ENCODE assay signal across 18 cellular contexts in genomic region chr3:39804951-39805350, GRCh38. TPM values are rescaled to one million over a fixed set of nuclear protein-coding genes. Genes with fewer than 3 reads are reported as not detected.
DNase-seq lines count a peak whose midpoint lies in the region; ATAC-seq and TF ChIP-seq lines count a peak whose summit lies in the region.
"Had no signal": no experiment of that assay in that cellular context is flagged by ENCODE, and none has a peak within 500 bp of the region (broad histone marks: within the 10 kb centered on the region; RNA-seq: fewer than 3 reads in every experiment).

No MANE protein-coding gene starts in this region.

- H2AFZ ChIP-seq in Karpas-422 (ENCODE audit: low read length): no peak overlapping the region

- H3K4me2 ChIP-seq in Karpas-422 (ENCODE audit: low read depth, low read length, poor library complexity, severe bottlenecking): peak overlapping the region; percentile 38
- H3K4me2 ChIP-seq: A549 had no signal

- peaks cover 5 to 9% of the 10 kb centered on the region in 2 donors for H3K9me3 Mint-ChIP-seq in stimulated activated naive B cell treated with anti-CD40 and anti-IgM and Interleukin-4, amounts not matched to agents 10 μg/mL and 1 μg/mL and 100 μg/mL, for 72 hours

- TF ChIP-seq EP300 in gastroesophageal sphincter (IDR thresholded peaks at IDR 0.05): no peak

- H3K9me3 ChIP-seq in Karpas-422 (ENCODE audit: low read length) (peaks cover 4% of the 10 kb centered on the region), gastroesophageal sphincter (peaks cover 0 to 5% (median 0%) of the 10 kb centered on the region in 3 donors)
- H3K9me3 ChIP-seq: A549 had no signal

- H3K4me1 Mint-ChIP-seq in stimulated activated naive B cell treated with anti-CD40 and anti-IgM and Interleukin-4, amounts not matched to agents 10 μg/mL and 1 μg/mL and 100 μg/mL, for 72 hours: peaks cover 5 to 11% of the 10 kb centered on the region in 2 donors

- H3K79me2 ChIP-seq in Karpas-422 (ENCODE audit: low read length): peaks cover 2% of the 10 kb centered on the region; the same call in 1 of the 2 replicates

- H3K4me1 ChIP-seq in Karpas-422 (ENCODE audit: low read length): peaks cover 44% of the 10 kb centered on the region
- peaks cover 4 to 14% (median 5%) of the 10 kb centered on the region in 3 donors for H3K4me1 ChIP-seq in gastroesophageal sphincter

- H3K36me3 Mint-ChIP-seq in stimulated activated naive B cell treated with anti-CD40 and anti-IgM and Interleukin-4, amounts not matched to agents 10 μg/mL and 1 μg/mL and 100 μg/mL, for 72 hours: peaks cover 4 to 6% of the 10 kb centered on the region in 2 donors

- 31 to 53% methylated on average over 3 of the region's 3 CpGs for WGBS in gastroesophageal sphincter (ENCODE audit: low coverage in 1 of 2), 2 donors

- no peaks in the 10 kb centered on the region for H3K9me2 ChIP-seq in Karpas-422 (replicated peaks; ENCODE audit: insufficient read depth, low read length)

- ATAC-seq in GM21447 (IDR thresholded peaks at IDR 0.05; ENCODE audit: unreplicated experiment) (no peak), gastroesophageal sphincter (no peak)
- no peak for ATAC-seq in stimulated activated naive B cell treated with anti-CD40 and anti-IgM and Interleukin-4, amounts not matched to agents 10 μg/mL and 1 μg/mL and 100 μg/mL, for 72 hours (replicated peaks)
- ATAC-seq: A549, Panc1 had no signal

- H3K27ac Mint-ChIP-seq in stimulated activated naive B cell treated with anti-CD40 and anti-IgM and Interleukin-4, amounts not matched to agents 10 μg/mL and 1 μg/mL and 100 μg/mL, for 72 hours: no peak overlapping the region
- H3K27ac Mint-ChIP-seq: CD14-positive monocyte had no signal

- H4K20me1 ChIP-seq in Karpas-422 (ENCODE audit: insufficient read depth, low read depth, low read length): no peaks in the 10 kb centered on the region

- no peaks in the 10 kb centered on the region for H3K27me3 ChIP-seq in Karpas-422 (ENCODE audit: low read length)
- peaks cover 49% of the 10 kb centered on the region for H3K27me3 ChIP-seq in gastroesophageal sphincter

- H3K27ac ChIP-seq in Karpas-422 (ENCODE audit: low read length) (peak overlapping the region; percentile 53), gastroesophageal sphincter (no peak overlapping the region)
- H3K27ac ChIP-seq: A549, SK-N-MC had no signal

- peak; percentile 59 to 68 for DNase-seq in AML-193 (lab: John Stamatoyannopoulos, UW)
- peak; percentile 68 for DNase-seq in Karpas-422
- DNase-seq in fibroblast of mammary gland (ENCODE audit: low read depth): peak; percentile 34
- DNase-seq in renal cortical epithelial cell (ENCODE audit: low read depth): peak; percentile 31
- no peak for DNase-seq in stimulated activated naive B cell treated with anti-CD40 and anti-IgM and Interleukin-4, amounts not matched to agents 10 μg/mL and 1 μg/mL and 100 μg/mL, for 72 hours
- DNase-seq: COR-L47, DMS153, H7, NCI-H1048, NCI-H1436 treated with DMSO at 0.1 percent for 48 hours, NCI-H2081, NCI-H510A treated with DMSO at 0.1 percent for 48 hours had no signal

- TF ChIP-seq CTCF in fibroblast of mammary gland (conservative IDR thresholded peaks at IDR 0.05; ENCODE audit: control insufficient read depth, insufficient read depth, low read depth, low read length) (no peak), gastroesophageal sphincter (IDR thresholded peaks at IDR 0.05) (no peak)

- TF ChIP-seq POLR2A in gastroesophageal sphincter (IDR thresholded peaks at IDR 0.05): no peak

- H3K4me3 ChIP-seq in Karpas-422 (ENCODE audit: low read length) (no peak overlapping the region), fibroblast of mammary gland (ENCODE audit: control insufficient read depth, low read depth, low read length) (no peak overlapping the region), gastroesophageal sphincter (no peak overlapping the region)
- H3K4me3 ChIP-seq: A549, SK-N-MC had no signal

- H3K27me3 Mint-ChIP-seq in stimulated activated naive B cell treated with anti-CD40 and anti-IgM and Interleukin-4, amounts not matched to agents 10 μg/mL and 1 μg/mL and 100 μg/mL, for 72 hours: peaks cover 41 to 47% of the 10 kb centered on the region in 2 donors

- no peak overlapping the region for H3K4me3 Mint-ChIP-seq in stimulated activated naive B cell treated with anti-CD40 and anti-IgM and Interleukin-4, amounts not matched to agents 10 μg/mL and 1 μg/mL and 100 μg/mL, for 72 hours

- H3K36me3 ChIP-seq in Karpas-422 (ENCODE audit: insufficient read depth, low read length) (no peaks in the 10 kb centered on the region), gastroesophageal sphincter (no peaks in the 10 kb centered on the region)

- H3K9ac ChIP-seq in Karpas-422 (ENCODE audit: low read length): no peak overlapping the region

RNA-seq across cellular contexts. Expression of gene MYRIP, which starts 4.5 kb away (rescaled TPM):
- total RNA-seq in Karpas-422 (2014; rRNA removed; shearing (Covaris generic); ENCODE audit: low replicate concordance): 19.0 and 36.1 TPM in 2 replicates
- total RNA-seq in renal cortical epithelial cell (0.35 TPM in 1 of 2 replicates, not detected in the other), gastroesophageal sphincter (1 to 10 TPM; 3.7 to 6.4 (median 5.0) TPM)
